In genomic region chr4:8690811-8691775, GRCh38 we compare ENCODE assay signal across 19 cellular contexts.
"Had no signal": no experiment of that assay in that cellular context is flagged by ENCODE, and none has a peak within 500 bp of the region (broad histone marks: within the 10 kb centered on the region; RNA-seq: fewer than 3 reads in every experiment).

No MANE protein-coding gene starts in this region.

- H3K27ac ChIP-seq: cardiac muscle cell, dorsolateral prefrontal cortex, neural progenitor cell, pancreas, tibial nerve had no signal

- H3K4me3 ChIP-seq: cardiac muscle cell, dorsolateral prefrontal cortex, neural progenitor cell, pancreas, tibial nerve had no signal

- H3K36me3 ChIP-seq: cardiac muscle cell, neural progenitor cell, pancreas, tibial nerve had no signal

- H3K27ac Mint-ChIP-seq: activated CD4-positive, alpha-beta T cell treated with anti-CD3 and anti-CD28 coated beads, Interleukin-2, amount 10 ng/mL, durations not matched to agents 24 days and 14 days; activated CD8-positive, alpha-beta T cell treated with anti-CD3 and anti-CD28 coated beads, Interleukin-2, amount 10 ng/mL, durations not matched to agents 7 days and 5 days; activated naive CD8-positive, alpha-beta T cell; memory B cell; naive thymus-derived CD4-positive, alpha-beta T cell; neural progenitor cell; T-cell had no signal

- H3K9me3 ChIP-seq: pancreas had no signal

- H3K4me1 ChIP-seq: neural progenitor cell, pancreas, tibial nerve had no signal

- DNase-seq: activated CD4-positive, alpha-beta T cell treated with anti-CD3 and anti-CD28 coated beads, Interleukin-2, amount 10 ng/mL, durations not matched to agents 24 days and 14 days; activated CD8-positive, alpha-beta T cell treated with anti-CD3 and anti-CD28 coated beads, Interleukin-2, amount 10 ng/mL, durations not matched to agents 7 days and 5 days; amniotic stem cell; erythroblast; foreskin melanocyte; glutamatergic neuron; hypothalamus; left ventricle myocardium superior; naive thymus-derived CD4-positive, alpha-beta T cell; pancreas; stimulated activated CD8-positive, alpha-beta memory T cell treated with anti-CD3 and anti-CD28 coated beads, Interleukin-4, amount 100 ng/mL, for 48 hours; stimulated activated naive CD4-positive, alpha-beta T cell had no signal

- H3K4me3 Mint-ChIP-seq: activated CD4-positive, alpha-beta T cell treated with anti-CD3 and anti-CD28 coated beads, Interleukin-2, amount 10 ng/mL, durations not matched to agents 24 days and 14 days; activated CD8-positive, alpha-beta T cell treated with anti-CD3 and anti-CD28 coated beads, Interleukin-2, amount 10 ng/mL, durations not matched to agents 7 days and 5 days; activated naive CD8-positive, alpha-beta T cell; memory B cell; naive thymus-derived CD4-positive, alpha-beta T cell; neural progenitor cell; T-cell had no signal

- H3K4me1 Mint-ChIP-seq: naive thymus-derived CD4-positive, alpha-beta T cell; neural progenitor cell; T-cell had no signal

- H3K9ac ChIP-seq: neural progenitor cell had no signal

- FAIRE-seq: pancreas had no signal

- H3K36me3 Mint-ChIP-seq: activated naive CD8-positive, alpha-beta T cell; memory B cell; naive thymus-derived CD4-positive, alpha-beta T cell; neural progenitor cell; T-cell had no signal

- H3K9me3 Mint-ChIP-seq: activated CD4-positive, alpha-beta T cell treated with anti-CD3 and anti-CD28 coated beads, Interleukin-2, amount 10 ng/mL, durations not matched to agents 24 days and 14 days; T-cell had no signal
